In the genomic region with DNA sequence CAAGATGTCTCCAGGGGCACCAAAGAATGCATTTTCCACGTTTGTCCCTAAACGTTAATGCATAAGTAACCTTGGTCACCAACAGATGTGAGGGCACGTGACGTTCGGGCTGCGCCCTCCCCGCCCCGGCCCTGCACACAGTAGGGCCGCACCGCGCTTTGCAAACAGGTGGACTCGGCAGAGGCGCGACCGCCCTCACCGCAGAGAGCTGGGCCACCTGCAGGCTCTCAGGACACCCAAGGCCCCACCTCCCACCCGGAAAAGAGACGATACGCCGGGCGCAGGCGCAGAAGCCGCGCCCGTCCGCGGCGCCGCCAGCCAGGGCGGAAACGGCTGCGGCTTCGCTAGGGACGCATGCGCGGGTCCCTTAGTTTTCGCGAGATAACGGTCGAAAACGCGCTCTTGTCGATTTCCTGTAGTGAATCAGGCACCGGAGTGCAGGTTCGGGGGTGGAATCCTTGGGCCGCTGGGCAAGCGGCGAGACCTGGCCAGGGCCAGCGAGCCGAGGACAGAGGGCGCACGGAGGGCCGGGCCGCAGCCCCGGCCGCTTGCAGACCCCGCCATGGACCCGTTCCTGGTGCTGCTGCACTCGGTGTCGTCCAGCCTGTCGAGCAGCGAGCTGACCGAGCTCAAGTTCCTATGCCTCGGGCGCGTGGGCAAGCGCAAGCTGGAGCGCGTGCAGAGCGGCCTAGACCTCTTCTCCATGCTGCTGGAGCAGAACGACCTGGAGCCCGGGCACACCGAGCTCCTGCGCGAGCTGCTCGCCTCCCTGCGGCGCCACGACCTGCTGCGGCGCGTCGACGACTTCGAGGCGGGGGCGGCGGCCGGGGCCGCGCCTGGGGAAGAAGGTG, we compare ENCODE assay signal across 8 cellular contexts. TPM values are rescaled to one million over a fixed set of nuclear protein-coding genes. Genes with fewer than 3 reads are reported as not detected.
DNase-seq lines count a peak whose midpoint lies in the region; ATAC-seq and TF ChIP-seq lines count a peak whose summit lies in the region.

A gene with protein sequence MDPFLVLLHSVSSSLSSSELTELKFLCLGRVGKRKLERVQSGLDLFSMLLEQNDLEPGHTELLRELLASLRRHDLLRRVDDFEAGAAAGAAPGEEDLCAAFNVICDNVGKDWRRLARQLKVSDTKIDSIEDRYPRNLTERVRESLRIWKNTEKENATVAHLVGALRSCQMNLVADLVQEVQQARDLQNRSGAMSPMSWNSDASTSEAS (plus strand): TSS at position 399 of the 851 bp plus-strand sequence. CDS start 164 bp downstream, at position 563.

- peaks cover 30% of the 10 kb centered on the region for H3K4me1 Mint-ChIP-seq in nephron progenitor cell
- H3K4me1 Mint-ChIP-seq in stimulated activated naive CD8-positive, alpha-beta T cell treated with anti-CD3 and anti-CD28 coated beads, Interleukin-15, Interleukin-2, amounts not matched to agents 100 ng/mL and 50 ng/mL, for 24 hours (ENCODE audit: low read depth), result peaks cover 43% of the 10 kb centered on the region

- no peaks in the 10 kb centered on the region for H3K9me3 ChIP-seq in Karpas-422 (ENCODE audit: low read length)

- peak within 1 kb of the TSS; percentile 96 for H3K4me3 Mint-ChIP-seq in nephron progenitor cell
- peak within 1 kb of the TSS; percentile 96 for H3K4me3 Mint-ChIP-seq in stimulated activated naive CD8-positive, alpha-beta T cell treated with anti-CD3 and anti-CD28 coated beads, Interleukin-15, Interleukin-2, amounts not matched to agents 100 ng/mL and 50 ng/mL, for 24 hours

- H2AFZ ChIP-seq in Karpas-422 (ENCODE audit: low read length), result 0 out of 2 replicates have a peak within 1 kb of the TSS, but pooled peaks have one; percentile 30

- H3K27ac ChIP-seq in Karpas-422 (ENCODE audit: low read length), result peak within 1 kb of the TSS; percentile 66
- H3K27ac ChIP-seq in RWPE1, result peak within 1 kb of the TSS; percentile 97

- peak; percentile 68 for ATAC-seq in GM21723 (IDR thresholded peaks at IDR 0.05; ENCODE audit: unreplicated experiment)

- peak within 1 kb of the TSS; percentile 94 for H3K4me3 ChIP-seq in Karpas-422 (ENCODE audit: low read length)
- peak within 1 kb of the TSS; percentile 98 for H3K4me3 ChIP-seq in fibroblast of the aortic adventitia (ENCODE audit: low read depth, low read length)

- peaks cover 28% of the 10 kb centered on the region for H3K79me2 ChIP-seq in Karpas-422 (ENCODE audit: low read length)

- TF ChIP-seq CTCF in RWPE1 (conservative IDR thresholded peaks at IDR 0.05; ENCODE audit: low read depth), result no peak
- no peak for TF ChIP-seq CTCF in fibroblast of the aortic adventitia (IDR thresholded peaks at IDR 0.05; ENCODE audit: insufficient read depth, low read length)
- TF ChIP-seq CTCF in nephron progenitor cell (IDR thresholded peaks at IDR 0.05), result no peak

- DNase-seq in DMS79 (lab: John Stamatoyannopoulos, UW) (peak; percentile 83), Karpas-422 (peak; percentile 97), RWPE1 (ENCODE audit: low spot score) (peak; percentile 90), fibroblast of the aortic adventitia (ENCODE audit: low read depth) (peak; percentile 92), nephron progenitor cell (peak; percentile 86)
- DNase-seq in activated T-helper 9 cell treated with anti-CD3 and anti-CD28 coated beads, Interleukin-2, amount 50 U/mL, for 16 hours (ENCODE audit: low read depth), result peak; percentile 83

- H3K9me3 Mint-ChIP-seq in nephron progenitor cell, result peaks cover 4% of the 10 kb centered on the region
- no peaks in the 10 kb centered on the region for H3K9me3 Mint-ChIP-seq in stimulated activated naive CD8-positive, alpha-beta T cell treated with anti-CD3 and anti-CD28 coated beads, Interleukin-15, Interleukin-2, amounts not matched to agents 100 ng/mL and 50 ng/mL, for 24 hours

- H3K36me3 Mint-ChIP-seq in nephron progenitor cell (ENCODE audit: low read depth), result peaks cover 15% of the 10 kb centered on the region
- H3K36me3 Mint-ChIP-seq in stimulated activated naive CD8-positive, alpha-beta T cell treated with anti-CD3 and anti-CD28 coated beads, Interleukin-15, Interleukin-2, amounts not matched to agents 100 ng/mL and 50 ng/mL, for 24 hours (ENCODE audit: low read depth), result peaks cover 31% of the 10 kb centered on the region

- peaks cover 12% of the 10 kb centered on the region; the same call in 1 of the 2 replicates for H3K36me3 ChIP-seq in Karpas-422 (ENCODE audit: insufficient read depth, low read length)

- CTCF ChIA-PET in RWPE1 (lab: Yijun Ruan, JAX), result interaction anchor here (0.5 kb wide), 1 partner anchor 66 kb away, joined by 3 read pairs; no protein-coding TSS in a partner anchor

- H3K27me3 Mint-ChIP-seq in nephron progenitor cell (ENCODE audit: low read depth, poor library complexity), result peaks cover 19% of the 10 kb centered on the region
- H3K27me3 Mint-ChIP-seq in stimulated activated naive CD8-positive, alpha-beta T cell treated with anti-CD3 and anti-CD28 coated beads, Interleukin-15, Interleukin-2, amounts not matched to agents 100 ng/mL and 50 ng/mL, for 24 hours, result no peaks in the 10 kb centered on the region

- H3K9me2 ChIP-seq in Karpas-422 (replicated peaks; ENCODE audit: insufficient read depth, low read length), result no peaks in the 10 kb centered on the region

- H3K4me2 ChIP-seq in Karpas-422 (ENCODE audit: low read depth, low read length, poor library complexity, severe bottlenecking), result peak within 1 kb of the TSS; percentile 90

- H3K4me1 ChIP-seq in Karpas-422 (ENCODE audit: low read length), result peaks cover 14% of the 10 kb centered on the region

- POLR2A ChIA-PET in RWPE1 (lab: Yijun Ruan, JAX; ENCODE audit: low non-redundant PET), result interaction anchor here (0.5 kb wide), 1 partner anchor 65 kb away, joined by 6 read pairs; no protein-coding TSS in a partner anchor

- peak within 1 kb of the TSS; percentile 42 for H3K27ac Mint-ChIP-seq in nephron progenitor cell
- peak within 1 kb of the TSS; percentile 96 for H3K27ac Mint-ChIP-seq in stimulated activated naive CD8-positive, alpha-beta T cell treated with anti-CD3 and anti-CD28 coated beads, Interleukin-15, Interleukin-2, amounts not matched to agents 100 ng/mL and 50 ng/mL, for 24 hours

- peak within 1 kb of the TSS; percentile 97 for H3K9ac ChIP-seq in Karpas-422 (ENCODE audit: low read length)

- no peaks in the 10 kb centered on the region for H3K27me3 ChIP-seq in Karpas-422 (ENCODE audit: low read length)

- peaks cover 33% of the 10 kb centered on the region for H4K20me1 ChIP-seq in Karpas-422 (ENCODE audit: insufficient read depth, low read depth, low read length)

RNA-seq across cellular contexts. Expression of the gene that starts here (rescaled TPM):
- 19.8 and 39.5 TPM in 2 replicates for total RNA-seq in Karpas-422 (2014; rRNA removed; shearing (Covaris generic); ENCODE audit: low replicate concordance)
- total RNA-seq in fibroblast of the aortic adventitia (ENCODE audit: low replicate concordance), result 21.8 and 30.8 TPM in 2 replicates

Comparison
In these comparisons a context has a peak if more than half of its experiments do, and no peak if none do; other contexts are left out.
1. Peak in every context shown above with its lines: DNase-seq, ATAC-seq, H3K4me3 ChIP-seq and H3K27ac ChIP-seq.